ENCODE assay signal across 29 cellular contexts in the genomic region with DNA sequence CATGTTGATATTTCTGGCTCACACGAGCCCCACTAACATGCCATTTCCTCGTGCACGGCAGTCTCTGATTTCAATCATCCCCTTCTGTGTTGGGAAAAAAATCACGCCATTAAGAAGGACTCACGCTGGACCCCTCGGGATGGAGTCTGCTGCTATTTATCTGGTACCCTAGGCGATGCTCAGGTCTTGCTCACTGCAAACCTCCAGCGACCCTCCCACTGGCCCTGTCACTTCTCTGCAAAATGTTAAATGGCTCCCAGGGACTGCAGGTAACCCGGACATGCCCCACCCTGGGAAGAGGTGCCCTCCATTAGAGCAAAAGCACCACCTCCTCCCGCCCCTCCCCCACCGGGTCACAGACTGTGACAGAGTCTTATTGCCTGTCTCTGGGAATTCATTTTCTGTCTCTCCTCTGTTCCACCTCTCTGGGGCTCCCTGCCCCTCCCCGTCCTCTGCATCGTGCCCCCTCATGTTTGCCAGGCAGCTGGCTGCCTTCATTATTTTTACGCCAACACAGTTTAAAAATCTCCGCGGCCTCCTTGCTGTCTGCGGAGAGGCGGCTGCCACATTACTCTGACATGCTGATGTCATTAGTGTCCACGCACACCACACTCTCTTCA. TPM values are rescaled to one million over a fixed set of nuclear protein-coding genes. Genes with fewer than 3 reads are reported as not detected.
"Had no signal": no experiment of that assay in that cellular context is flagged by ENCODE, and none has a peak within 500 bp of the region (broad histone marks: within the 10 kb centered on the region; RNA-seq: fewer than 3 reads in every experiment).

No MANE protein-coding gene starts in this region.

- H3K27ac ChIP-seq: breast epithelium, epithelial cell of prostate, left lung, stomach, suprapubic skin, tibial nerve, uterus had no signal

- DNase-seq: activated CD4-positive, alpha-beta memory T cell treated with anti-CD3 and anti-CD28 coated beads for 36 hours; activated CD4-positive, alpha-beta T cell treated with anti-CD3 and anti-CD28 coated beads for 48 hours; activated naive CD4-positive, alpha-beta T cell treated with Interleukin-2 at 50 U/mL for 16 hours; activated naive CD8-positive, alpha-beta T cell treated with anti-CD3 and anti-CD28 coated beads for 36 hours; activated T-cell treated with anti-CD3 and anti-CD28 coated beads, Interleukin-2, amount 50 U/mL, for 48 hours; cerebellar nuclear complex; cortex of kidney; foreskin fibroblast; immature natural killer cell; left lung; midbrain; natural killer cell; posterior cingulate gyrus; right cardiac atrium; stimulated activated CD4-positive, alpha-beta T cell treated with anti-CD3 and anti-CD28 coated beads, Interleukin-1b, Interleukin-23, amount 100 ng/mL, for 48 hours; stomach; SW 1271; T-helper 2 cell; uterus had no signal

- H3K4me1 Mint-ChIP-seq: activated naive CD8-positive, alpha-beta T cell treated with anti-CD3 and anti-CD28 coated beads for 36 hours; immature natural killer cell; natural killer cell; stimulated activated effector memory CD8-positive, alpha-beta T cell treated with anti-CD3 and anti-CD28 coated beads, Interleukin-12 subunit alpha, Interleukin-12 subunit beta, amount 100 ng/mL, for 72 hours had no signal

- H3K27ac Mint-ChIP-seq: activated CD4-positive, alpha-beta memory T cell treated with anti-CD3 and anti-CD28 coated beads for 36 hours; activated naive CD8-positive, alpha-beta T cell treated with anti-CD3 and anti-CD28 coated beads for 36 hours; immature natural killer cell; natural killer cell; stimulated activated effector memory CD8-positive, alpha-beta T cell treated with anti-CD3 and anti-CD28 coated beads, Interleukin-12 subunit alpha, Interleukin-12 subunit beta, amount 100 ng/mL, for 72 hours had no signal

- H3K9me3 ChIP-seq: suprapubic skin, uterus had no signal

- H3K4me1 ChIP-seq: breast epithelium, left lung, stomach, suprapubic skin, tibial nerve, uterus had no signal

- H3K36me3 ChIP-seq: breast epithelium, left lung, stomach, suprapubic skin, tibial nerve, uterus had no signal

- H3K36me3 Mint-ChIP-seq: activated CD4-positive, alpha-beta memory T cell treated with anti-CD3 and anti-CD28 coated beads for 36 hours; activated naive CD8-positive, alpha-beta T cell treated with anti-CD3 and anti-CD28 coated beads for 36 hours; immature natural killer cell; natural killer cell; stimulated activated effector memory CD8-positive, alpha-beta T cell treated with anti-CD3 and anti-CD28 coated beads, Interleukin-12 subunit alpha, Interleukin-12 subunit beta, amount 100 ng/mL, for 72 hours had no signal

- H3K9me3 Mint-ChIP-seq: immature natural killer cell; natural killer cell; stimulated activated effector memory CD8-positive, alpha-beta T cell treated with anti-CD3 and anti-CD28 coated beads, Interleukin-12 subunit alpha, Interleukin-12 subunit beta, amount 100 ng/mL, for 72 hours had no signal

- H3K27me3 ChIP-seq: uterus had no signal

- FAIRE-seq: astrocyte had no signal

- H3K4me3 ChIP-seq: breast epithelium, left lung, stomach, suprapubic skin, tibial nerve, uterus had no signal

- H3K4me3 Mint-ChIP-seq: activated CD4-positive, alpha-beta memory T cell treated with anti-CD3 and anti-CD28 coated beads for 36 hours; activated naive CD8-positive, alpha-beta T cell treated with anti-CD3 and anti-CD28 coated beads for 36 hours; immature natural killer cell; natural killer cell; stimulated activated effector memory CD8-positive, alpha-beta T cell treated with anti-CD3 and anti-CD28 coated beads, Interleukin-12 subunit alpha, Interleukin-12 subunit beta, amount 100 ng/mL, for 72 hours had no signal

- ATAC-seq: left lung; natural killer cell; right cardiac atrium; stimulated activated effector memory CD8-positive, alpha-beta T cell treated with anti-CD3 and anti-CD28 coated beads, Interleukin-12 subunit alpha, Interleukin-12 subunit beta, amount 100 ng/mL, for 72 hours had no signal

RNA-seq across cellular contexts. Expression of a gene that starts 40.2 kb away (rescaled TPM):
- total RNA-seq: activated CD4-positive, alpha-beta memory T cell treated with anti-CD3 and anti-CD28 coated beads for 36 hours; activated naive CD8-positive, alpha-beta T cell treated with anti-CD3 and anti-CD28 coated beads for 36 hours; breast epithelium; fibroblast of lung; left lung; natural killer cell; right cardiac atrium; skeletal muscle tissue; tibial nerve; uterus had no signal
- polyA plus RNA-seq: immature natural killer cell, right cardiac atrium, stomach had no signal

RNA-seq across cellular contexts. Expression of a gene that starts 55.8 kb away (rescaled TPM):
- total RNA-seq: activated CD4-positive, alpha-beta memory T cell treated with anti-CD3 and anti-CD28 coated beads for 36 hours; activated naive CD8-positive, alpha-beta T cell treated with anti-CD3 and anti-CD28 coated beads for 36 hours; astrocyte; breast epithelium; fibroblast of lung; kidney epithelial cell; left lung; lung microvascular endothelial cell; natural killer cell; stomach; tibial nerve; uterus had no signal
- polyA plus RNA-seq: fibroblast of lung, immature natural killer cell, stomach had no signal
